In genomic region chr20:49216991-49217578, GRCh38 we compare ENCODE assay signal across 8 cellular contexts. TPM values are rescaled to one million over a fixed set of nuclear protein-coding genes. Genes with fewer than 3 reads are reported as not detected.
A peak's percentile ranks its signal among the peaks of the same experiment; 100 is the strongest.
DNase-seq lines count a peak whose midpoint lies in the region; ATAC-seq and TF ChIP-seq lines count a peak whose summit lies in the region.

No MANE protein-coding gene starts in this region.

- H3K36me3 ChIP-seq in OCI-LY3 (replicated peaks; ENCODE audit: low read depth, low read length), result peaks cover 8% of the 10 kb centered on the region
- no peaks in the 10 kb centered on the region for H3K36me3 ChIP-seq in mucosa of descending colon (ENCODE audit: low read depth)

- H3K4me3 ChIP-seq in OCI-LY3 (ENCODE audit: low read length) (peak overlapping the region; percentile 56), mucosa of descending colon (no peak overlapping the region)

- H2AFZ ChIP-seq in OCI-LY3 (ENCODE audit: low read depth, low read length), result peak overlapping the region; percentile 85

- H3K4me2 ChIP-seq in OCI-LY3 (ENCODE audit: low read length), result peak overlapping the region; percentile 63

- H3K27me3 ChIP-seq in OCI-LY3 (ENCODE audit: low read depth, low read length), result peaks cover 6% of the 10 kb centered on the region; the same call in 1 of the 2 replicates

- ATAC-seq in mucosa of descending colon (peak; percentile 82), GM21515 (IDR thresholded peaks at IDR 0.05; ENCODE audit: unreplicated experiment) (no peak)

- TF ChIP-seq CTCF in OCI-LY3 (IDR thresholded peaks at IDR 0.05; ENCODE audit: low read depth, low read length), result peak; percentile 99
- peak; percentile 68 for TF ChIP-seq CTCF in mucosa of descending colon (IDR thresholded peaks at IDR 0.05)

- no peaks in the 10 kb centered on the region for H3K9me3 ChIP-seq in OCI-LY3 (ENCODE audit: insufficient read depth, low read length)
- no peaks in the 10 kb centered on the region for H3K9me3 ChIP-seq in mucosa of descending colon

- H4K20me1 ChIP-seq in OCI-LY3 (ENCODE audit: insufficient read depth, low read length), result no peaks in the 10 kb centered on the region

- intact Hi-C loops in mucosa of descending colon (cut with DNase I, micrococcal nuclease), result loop anchor here in 1 of 2 donors (5.0 kb wide), 1 partner anchor 85 kb away; no protein-coding TSS in a partner anchor

- no peak overlapping the region for H3K27ac ChIP-seq in OCI-LY3 (ENCODE audit: low read length)

- peak; percentile 84 for DNase-seq in DMS153 treated with DMSO at 0.1 percent for 48 hours (lab: John Stamatoyannopoulos, UW; ENCODE audit: unreplicated experiment)
- peak; percentile 79 for DNase-seq in KG1 (lab: John Stamatoyannopoulos, UW)
- peak; percentile 91 for DNase-seq in activated CD8-positive, alpha-beta memory T cell treated with anti-CD3 and anti-CD28 coated beads, Interleukin-2, amount 50 U/mL, for 24 hours (ENCODE audit: extremely low read depth)
- peak; percentile 29 for DNase-seq in epidermal melanocyte (ENCODE audit: insufficient read length, low spot score)
- DNase-seq in mucosa of descending colon, result peak; percentile 91 to 99 (median 96)
- peak; percentile 90 to 95 for DNase-seq in stimulated activated CD8-positive, alpha-beta memory T cell treated with anti-CD3 and anti-CD28 coated beads, Interleukin-4, amount 100 ng/mL, for 1 hour (ENCODE audit: low read depth in 2 of 2, low spot score in 1 of 2)

- H3K4me1 ChIP-seq in OCI-LY3 (ENCODE audit: low read length) (peaks cover 15% of the 10 kb centered on the region), mucosa of descending colon (ENCODE audit: low read depth) (peaks cover 9% of the 10 kb centered on the region)

- peaks cover 27% of the 10 kb centered on the region for H3K79me2 ChIP-seq in OCI-LY3 (ENCODE audit: low read length)

- H3K9ac ChIP-seq in OCI-LY3 (ENCODE audit: low read length), result no peak overlapping the region; the same call in 1 of the 2 replicates

RNA-seq across cellular contexts. Expression of gene DDX27, which starts 2.1 kb away (rescaled TPM):
- total RNA-seq in mucosa of descending colon, result 10 to 100 TPM; 27.1 to 32.8 (median 32.5) TPM

RNA-seq across cellular contexts. Expression of gene STAU1, which starts 29.0 kb away (rescaled TPM):
- 10 to 100 TPM; 83.8 to 95.7 (median 91.0) TPM for total RNA-seq in mucosa of descending colon

Comparison
In these comparisons a context has a peak if more than half of its experiments do, and no peak if none do; other contexts are left out.
1. DNase-seq: peak in every context shown above with its lines; median percentile 96 in mucosa of descending colon; 92 in stimulated activated CD8-positive, alpha-beta memory T cell treated with anti-CD3 and anti-CD28 coated beads, Interleukin-4, amount 100 ng/mL, for 1 hour; 91 in activated CD8-positive, alpha-beta memory T cell treated with anti-CD3 and anti-CD28 coated beads, Interleukin-2, amount 50 U/mL, for 24 hours; 84 in DMS153 treated with DMSO at 0.1 percent for 48 hours; 79 in KG1; 29 in epidermal melanocyte.